Comparison of ENCODE assay signal across 21 cellular contexts in genomic region chr2:54768772-54769428, GRCh38. TPM values are rescaled to one million over a fixed set of nuclear protein-coding genes. Genes with fewer than 3 reads are reported as not detected.
A peak's percentile ranks its signal among the peaks of the same experiment; 100 is the strongest.
DNase-seq lines count a peak whose midpoint lies in the region.
"Had no signal": no experiment of that assay in that cellular context is flagged by ENCODE, and none has a peak within 500 bp of the region (broad histone marks: within the 10 kb centered on the region; RNA-seq: fewer than 3 reads in every experiment).

No MANE protein-coding gene starts in this region.

- peak; percentile 21 for DNase-seq in NCI-H2227 (lab: John Stamatoyannopoulos, UW; ENCODE audit: unreplicated experiment)
- DNase-seq in NCI-H2227 treated with DMSO at 0.1 percent for 48 hours (lab: John Stamatoyannopoulos, UW) = no peak
- DNase-seq in NCI-H2081 treated with DMSO at 0.1 percent for 48 hours (lab: John Stamatoyannopoulos, UW) = peak; percentile 83
- peak; percentile 51 for DNase-seq in SK-N-DZ (ENCODE audit: low spot score)
- DNase-seq in left kidney (ENCODE audit: low read depth, low spot score) = peak; percentile 13
- no peak for DNase-seq in anterior cingulate cortex (lab: John Stamatoyannopoulos, UW)
- DNase-seq in activated CD4-positive, CD25-positive, alpha-beta regulatory T cell (lab: John Stamatoyannopoulos, UW) = no peak
- DNase-seq in NCI-H345 treated with DMSO at 0.1 percent for 48 hours (lab: John Stamatoyannopoulos, UW; ENCODE audit: unreplicated experiment) = no peak
- DNase-seq: activated CD8-positive, alpha-beta T cell treated with anti-CD3 and anti-CD28 coated beads for 36 hours; activated effector memory CD4-positive, alpha-beta T cell treated with Interleukin-2 at 50 U/mL for 16 hours; activated naive CD8-positive, alpha-beta T cell treated with anti-CD3 and anti-CD28 coated beads for 36 hours; DMS79 treated with DMSO at 0.1 percent for 48 hours; immature natural killer cell; left ventricle myocardium inferior; naive thymus-derived CD4-positive, alpha-beta T cell; NCI-H187; NCI-H510A treated with DMSO at 0.1 percent for 48 hours; nucleus accumbens; psoas muscle; T-cell; trophoblast cell had no signal

RNA-seq across cellular contexts. Expression of gene EML6, which starts 45.4 kb away (rescaled TPM):
- polyA plus RNA-seq in SK-N-DZ (2014; cell fraction: cytosol; rRNA removed) = 4.0 and 7.0 TPM in 2 replicates
- polyA plus RNA-seq in SK-N-DZ (2014; cell fraction: nucleus; rRNA removed) = 19.2 and 20.1 TPM in 2 replicates
- polyA plus RNA-seq: naive thymus-derived CD4-positive, alpha-beta T cell had no signal

Comparison
In these comparisons a context has a peak if more than half of its experiments do, and no peak if none do; other contexts are left out.
1. DNase-seq: peak in NCI-H2227 (single experiment), NCI-H2081 treated with DMSO at 0.1 percent for 48 hours (single experiment), SK-N-DZ (single experiment) and left kidney (single experiment); none in NCI-H2227 treated with DMSO at 0.1 percent for 48 hours (single experiment), anterior cingulate cortex (0 of 58), activated CD4-positive, CD25-positive, alpha-beta regulatory T cell (0 of 4) and NCI-H345 treated with DMSO at 0.1 percent for 48 hours (single experiment).